ENCODE assay signal across 20 cellular contexts in the genomic region with DNA sequence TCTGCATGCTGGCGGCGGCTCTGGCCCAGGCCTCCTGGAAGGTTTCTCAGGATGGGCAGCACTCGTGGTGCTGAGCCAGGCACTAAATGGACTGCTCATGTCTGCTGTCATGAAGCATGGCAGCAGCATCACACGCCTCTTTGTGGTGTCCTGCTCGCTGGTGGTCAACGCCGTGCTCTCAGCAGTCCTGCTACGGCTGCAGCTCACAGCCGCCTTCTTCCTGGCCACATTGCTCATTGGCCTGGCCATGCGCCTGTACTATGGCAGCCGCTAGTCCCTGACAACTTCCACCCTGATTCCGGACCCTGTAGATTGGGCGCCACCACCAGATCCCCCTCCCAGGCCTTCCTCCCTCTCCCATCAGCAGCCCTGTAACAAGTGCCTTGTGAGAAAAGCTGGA. TPM values are rescaled to one million over a fixed set of nuclear protein-coding genes. Genes with fewer than 3 reads are reported as not detected.
A peak's percentile ranks its signal among the peaks of the same experiment; 100 is the strongest.
DNase-seq lines count a peak whose midpoint lies in the region; ATAC-seq, FAIRE-seq and TF ChIP-seq lines count a peak whose summit lies in the region.
"Had no signal": no experiment of that assay in that cellular context is flagged by ENCODE, and none has a peak within 500 bp of the region (broad histone marks: within the 10 kb centered on the region; RNA-seq: fewer than 3 reads in every experiment).

No MANE protein-coding gene starts in this region.

- peaks cover 38% of the 10 kb centered on the region for H3K4me1 Mint-ChIP-seq in T-helper 2 cell treated with Interferon-gamma antibody and Interleukin-4, amounts not matched to agents 5 μg/mL and 100 μg/mL, for 36 hours (ENCODE audit: low read depth)
- peaks cover 0 to 72% (median 45%) of the 10 kb centered on the region in 4 donors for H3K4me1 Mint-ChIP-seq in CD4-positive, CD25-positive, alpha-beta regulatory T cell
- peaks cover 58% of the 10 kb centered on the region for H3K4me1 Mint-ChIP-seq in activated naive CD8-positive, alpha-beta T cell (ENCODE audit: low read depth)
- H3K4me1 Mint-ChIP-seq in nephron, result peaks cover 36% of the 10 kb centered on the region

- H3K9me3 ChIP-seq in CD4-positive, CD25-positive, alpha-beta regulatory T cell (ENCODE audit: control insufficient read depth in 2 of 2, low read length in 2 of 2), result no peaks in the 10 kb centered on the region
- H3K9me3 ChIP-seq: adrenal gland, prostate gland had no signal

- peak overlapping the region; percentile 14 for H3K4me3 Mint-ChIP-seq in T-helper 2 cell treated with Interferon-gamma antibody and Interleukin-4, amounts not matched to agents 5 μg/mL and 100 μg/mL, for 36 hours
- H3K4me3 Mint-ChIP-seq in CD4-positive, CD25-positive, alpha-beta regulatory T cell, result peak overlapping the region; percentile 7 to 86 (median 42)
- peak overlapping the region; percentile 27 for H3K4me3 Mint-ChIP-seq in activated naive CD8-positive, alpha-beta T cell
- H3K4me3 Mint-ChIP-seq in nephron, result peak overlapping the region; percentile 55 to 99 (median 80)

- no peaks in the 10 kb centered on the region for H3K9me3 Mint-ChIP-seq in T-helper 2 cell treated with Interferon-gamma antibody and Interleukin-4, amounts not matched to agents 5 μg/mL and 100 μg/mL, for 36 hours
- peaks cover 0 to 3% (median 0%) of the 10 kb centered on the region in 7 donors for H3K9me3 Mint-ChIP-seq in CD4-positive, CD25-positive, alpha-beta regulatory T cell
- H3K9me3 Mint-ChIP-seq in activated naive CD8-positive, alpha-beta T cell (ENCODE audit: low read depth), result no peaks in the 10 kb centered on the region
- H3K9me3 Mint-ChIP-seq in nephron, result no peaks in the 10 kb centered on the region

- no peaks in the 10 kb centered on the region for H3K27me3 ChIP-seq in CD4-positive, CD25-positive, alpha-beta regulatory T cell (ENCODE audit: control insufficient read depth, insufficient read depth, low read length)
- H3K27me3 ChIP-seq: adrenal gland had no signal

- no peak overlapping the region for H3K27ac Mint-ChIP-seq in T-helper 2 cell treated with Interferon-gamma antibody and Interleukin-4, amounts not matched to agents 5 μg/mL and 100 μg/mL, for 36 hours
- H3K27ac Mint-ChIP-seq in CD4-positive, CD25-positive, alpha-beta regulatory T cell, result peak overlapping the region; percentile 82 to 98 (median 98)
- H3K27ac Mint-ChIP-seq in activated naive CD8-positive, alpha-beta T cell, result peak overlapping the region; percentile 46
- H3K27ac Mint-ChIP-seq in nephron, result no peak overlapping the region

- H3K4me1 ChIP-seq in CD4-positive, CD25-positive, alpha-beta regulatory T cell (ENCODE audit: control insufficient read depth, insufficient read depth, low read length, poor library complexity, severe bottlenecking), result peaks cover 38% of the 10 kb centered on the region

- H3K27me3 Mint-ChIP-seq in T-helper 2 cell treated with Interferon-gamma antibody and Interleukin-4, amounts not matched to agents 5 μg/mL and 100 μg/mL, for 36 hours (ENCODE audit: low read depth), result no peaks in the 10 kb centered on the region
- no peaks in the 10 kb centered on the region for H3K27me3 Mint-ChIP-seq in CD4-positive, CD25-positive, alpha-beta regulatory T cell
- no peaks in the 10 kb centered on the region for H3K27me3 Mint-ChIP-seq in activated naive CD8-positive, alpha-beta T cell
- H3K27me3 Mint-ChIP-seq in nephron (ENCODE audit: low read depth), result no peaks in the 10 kb centered on the region

- DNase-seq in T-helper 2 cell treated with Interferon-gamma antibody and Interleukin-4, amounts not matched to agents 5 μg/mL and 100 μg/mL, for 36 hours (ENCODE audit: low spot score), result no peak
- DNase-seq in T-helper 2 cell (no peak), HTR-8/SVneo (ENCODE audit: insufficient read length, low spot score) (no peak), NCI-H510A treated with DMSO at 0.1 percent for 48 hours (lab: John Stamatoyannopoulos, UW) (no peak)
- DNase-seq in CD4-positive, CD25-positive, alpha-beta regulatory T cell, result no peak
- DNase-seq: 8988T; DMS79; MV-4-11; NCI-H2081 treated with DMSO at 0.1 percent for 48 hours; NCI-H526; stimulated activated naive CD4-positive, alpha-beta T cell treated with Interleukin-2 at 50 U/mL for 16 hours had no signal

- no peak for TF ChIP-seq CTCF in nephron (IDR thresholded peaks at IDR 0.05; ENCODE audit: unreplicated experiment in 3 of 3)

- peaks cover 36% of the 10 kb centered on the region for H3K36me3 Mint-ChIP-seq in T-helper 2 cell treated with Interferon-gamma antibody and Interleukin-4, amounts not matched to agents 5 μg/mL and 100 μg/mL, for 36 hours (ENCODE audit: low read depth)
- peaks cover 35% of the 10 kb centered on the region for H3K36me3 Mint-ChIP-seq in CD4-positive, CD25-positive, alpha-beta regulatory T cell
- H3K36me3 Mint-ChIP-seq in activated naive CD8-positive, alpha-beta T cell, result peaks cover 5% of the 10 kb centered on the region
- H3K36me3 Mint-ChIP-seq in nephron (ENCODE audit: low read depth), result peaks cover 17% of the 10 kb centered on the region

- no peak for ATAC-seq in CD4-positive, CD25-positive, alpha-beta regulatory T cell (ENCODE audit: low read depth in 2 of 2)
- ATAC-seq in GM18907 (IDR thresholded peaks at IDR 0.05; ENCODE audit: unreplicated experiment), result no peak

- no peak for FAIRE-seq in HTR-8/SVneo (lab: Jason Lieb, UNC)
- FAIRE-seq: endometrium, TTC549, urothelium cell line had no signal

- no peak overlapping the region for H3K4me3 ChIP-seq in CD4-positive, CD25-positive, alpha-beta regulatory T cell (ENCODE audit: low read depth, low read length)
- H3K4me3 ChIP-seq: adrenal gland, BLaER1, prostate gland had no signal

- H3K27ac ChIP-seq in CD4-positive, CD25-positive, alpha-beta regulatory T cell (ENCODE audit: insufficient read depth, low read length, poor library complexity, severe bottlenecking), result peak overlapping the region; percentile 83

- peaks cover 26% of the 10 kb centered on the region for H3K36me3 ChIP-seq in CD4-positive, CD25-positive, alpha-beta regulatory T cell (ENCODE audit: control insufficient read depth, insufficient read depth, low read length)
- H3K36me3 ChIP-seq: prostate gland had no signal

RNA-seq across cellular contexts. Expression of gene SLC35A4, which starts 3.2 kb away (rescaled TPM):
- 35.0 TPM for total RNA-seq in CD4-positive, CD25-positive, alpha-beta regulatory T cell
- 10 to 100 TPM; 69.3 to 89.5 (median 78.0) TPM for polyA plus RNA-seq in CD4-positive, CD25-positive, alpha-beta regulatory T cell

RNA-seq across cellular contexts. Expression of gene APBB3, which starts 3.5 kb away (rescaled TPM):
- 50.8 TPM for total RNA-seq in CD4-positive, CD25-positive, alpha-beta regulatory T cell
- polyA plus RNA-seq in CD4-positive, CD25-positive, alpha-beta regulatory T cell, result 1 to 10 TPM; 3.4 to 5.2 (median 4.0) TPM

RNA-seq across cellular contexts. Expression of gene SRA1, which starts 10.6 kb away (rescaled TPM):
- total RNA-seq in CD4-positive, CD25-positive, alpha-beta regulatory T cell, result 38.9 TPM
- 10 to 100 TPM; 36.6 to 44.3 (median 38.4) TPM for polyA plus RNA-seq in CD4-positive, CD25-positive, alpha-beta regulatory T cell

RNA-seq across cellular contexts. Expression of gene EIF4EBP3, which starts 20.4 kb away (rescaled TPM):
- 11.8 TPM for total RNA-seq in CD4-positive, CD25-positive, alpha-beta regulatory T cell
- polyA plus RNA-seq in CD4-positive, CD25-positive, alpha-beta regulatory T cell, result 10 to 100 TPM; 28.4 to 44.7 (median 40.5) TPM

Comparison
In these comparisons a context has a peak if more than half of its experiments do, and no peak if none do; other contexts are left out.
1. H3K27ac Mint-ChIP-seq: peak in CD4-positive, CD25-positive, alpha-beta regulatory T cell (3 of 3) and activated naive CD8-positive, alpha-beta T cell (single experiment); none in T-helper 2 cell treated with Interferon-gamma antibody and Interleukin-4, amounts not matched to agents 5 μg/mL and 100 μg/mL, for 36 hours (single experiment) and nephron (0 of 3).
2. H3K4me3 Mint-ChIP-seq: peak in every context shown above with its lines; median percentile 80 in nephron; 42 in CD4-positive, CD25-positive, alpha-beta regulatory T cell; 27 in activated naive CD8-positive, alpha-beta T cell; 14 in T-helper 2 cell treated with Interferon-gamma antibody and Interleukin-4, amounts not matched to agents 5 μg/mL and 100 μg/mL, for 36 hours.